In genomic region chr9:12774861-12775367, GRCh38 we compare ENCODE assay signal across 9 cellular contexts. TPM values are rescaled to one million over a fixed set of nuclear protein-coding genes. Genes with fewer than 3 reads are reported as not detected.
DNase-seq lines count a peak whose midpoint lies in the region; ATAC-seq and FAIRE-seq lines count a peak whose summit lies in the region.
"Had no signal": no experiment of that assay in that cellular context is flagged by ENCODE, and none has a peak within 500 bp of the region (broad histone marks: within the 10 kb centered on the region; RNA-seq: fewer than 3 reads in every experiment).

LURAP1L (plus strand) TSS chr9:12775020; CDS start chr9:12775716, 696 bp downstream.

- DNase-seq in NCI-H1436 (lab: John Stamatoyannopoulos, UW) (peak; percentile 0), NCI-H1436 treated with DMSO at 0.1 percent for 48 hours (lab: John Stamatoyannopoulos, UW) (no peak), NCI-H524 treated with DMSO at 0.1 percent for 48 hours (lab: John Stamatoyannopoulos, UW) (peak; percentile 58), cerebellar cortex (ENCODE audit: low spot score) (peak; percentile 89), islet precursor cell (peak; percentile 72), small intestine (peak; percentile 77)
- DNase-seq in activated effector memory CD4-positive, alpha-beta T cell treated with anti-CD3 and anti-CD28 coated beads, Interleukin-2, amount 50 U/mL, for 16 hours, result no peak

- H3K9me3 ChIP-seq in small intestine (ENCODE audit: control insufficient read depth, low read depth), result no peaks in the 10 kb centered on the region

- no peaks in the 10 kb centered on the region for H3K4me1 ChIP-seq in small intestine (ENCODE audit: control insufficient read depth in 2 of 2, insufficient read depth in 1 of 2, low read depth in 1 of 2, low read length in 1 of 2)

- H3K27ac ChIP-seq in small intestine (ENCODE audit: low read depth in 1 of 2, low read length in 1 of 2), result peak within 1 kb of the TSS; percentile 89 to 92
- H3K27ac ChIP-seq: C4-2B had no signal

- H3K27me3 ChIP-seq in small intestine (ENCODE audit: control insufficient read depth in 2 of 2, insufficient read depth in 2 of 2, low read length in 2 of 2), result no peaks in the 10 kb centered on the region

- no peak for ATAC-seq in HG02885 (IDR thresholded peaks at IDR 0.05; ENCODE audit: poor library complexity, unreplicated experiment)

- H3K36me3 ChIP-seq in small intestine (ENCODE audit: control insufficient read depth in 2 of 2, insufficient read depth in 2 of 2, low read length in 2 of 2), result no peaks in the 10 kb centered on the region

- WGBS in small intestine, 3 donors, result 0 to 1% (median 1%) methylated on average over 17 of the region's 17 CpGs

- H3K4me3 ChIP-seq in small intestine (ENCODE audit: low read depth in 1 of 2, low read length in 2 of 2), result peak within 1 kb of the TSS; percentile 71 to 80

- FAIRE-seq in small intestine (lab: Jason Lieb, UNC), result no peak

RNA-seq across cellular contexts. Expression of gene LURAP1L, which starts in this region (rescaled TPM):
- 1 to 10 TPM; 3.5 to 8.8 (median 4.2) TPM for polyA plus RNA-seq in small intestine

Comparison
In these comparisons a context has a peak if more than half of its experiments do, and no peak if none do; other contexts are left out.
1. DNase-seq: peak in NCI-H1436 (single experiment), NCI-H524 treated with DMSO at 0.1 percent for 48 hours (single experiment), cerebellar cortex (single experiment), islet precursor cell (single experiment) and small intestine (single experiment); none in NCI-H1436 treated with DMSO at 0.1 percent for 48 hours (single experiment) and activated effector memory CD4-positive, alpha-beta T cell treated with anti-CD3 and anti-CD28 coated beads, Interleukin-2, amount 50 U/mL, for 16 hours (single experiment).